In genomic region chr12:6905414-6906040, GRCh38 we compare ENCODE assay signal across 10 cellular contexts. TPM values are rescaled to one million over a fixed set of nuclear protein-coding genes. Genes with fewer than 3 reads are reported as not detected.
DNase-seq lines count a peak whose midpoint lies in the region; ATAC-seq, FAIRE-seq and TF ChIP-seq lines count a peak whose summit lies in the region.
"Had no signal": no experiment of that assay in that cellular context is flagged by ENCODE, and none has a peak within 500 bp of the region (broad histone marks: within the 10 kb centered on the region; RNA-seq: fewer than 3 reads in every experiment).

No MANE protein-coding gene starts in this region.

- CTCF ChIA-PET in HepG2 (lab: Yijun Ruan, JAX; ENCODE audit: low intra/inter-chr PET ratio, low total read pairs): no interaction called here

- POLR2A ChIA-PET in HepG2 (lab: Yijun Ruan, JAX): interaction anchor here (0.9 to 2.2 kb wide), 6 partner anchors 8 to 202 kb away, joined by 3 to 10 read pairs (median 5); partner anchors contain the start of genes ENO2, SPSB2, TPI1 and USP5

- H3K36me3 ChIP-seq in HepG2 (replicated peaks in 1 of 2; ENCODE audit: control insufficient read depth in 1 of 2, insufficient read depth in 2 of 2, low read length in 2 of 2): no peaks in the 10 kb centered on the region
- H3K36me3 ChIP-seq in right lobe of liver: no peaks in the 10 kb centered on the region
- no peaks in the 10 kb centered on the region for H3K36me3 ChIP-seq in mucosa of rectum (ENCODE audit: control insufficient read depth in 2 of 2, insufficient read depth in 2 of 2, low read length in 2 of 2)
- H3K36me3 ChIP-seq: adrenal gland had no signal

- no peaks in the 10 kb centered on the region for H3K9me3 ChIP-seq in HepG2 (ENCODE audit: low read length)
- H3K9me3 ChIP-seq in right lobe of liver: no peaks in the 10 kb centered on the region
- no peaks in the 10 kb centered on the region for H3K9me3 ChIP-seq in mucosa of rectum (ENCODE audit: control insufficient read depth in 2 of 2, low read length in 2 of 2)
- H3K9me3 ChIP-seq: adrenal gland had no signal

- no peaks in the 10 kb centered on the region for H3K27me3 ChIP-seq in HepG2 (ENCODE audit: control insufficient read depth in 1 of 2, insufficient read depth in 2 of 2, low read length in 2 of 2)
- no peaks in the 10 kb centered on the region for H3K27me3 ChIP-seq in right lobe of liver
- H3K27me3 ChIP-seq in mucosa of rectum (ENCODE audit: control insufficient read depth in 2 of 2, insufficient read depth in 2 of 2, low read length in 2 of 2): no peaks in the 10 kb centered on the region
- H3K27me3 ChIP-seq: adrenal gland had no signal

- no peak overlapping the region for H2AFZ ChIP-seq in HepG2 (ENCODE audit: low read length)

- no peaks in the 10 kb centered on the region for H4K20me1 ChIP-seq in HepG2 (ENCODE audit: insufficient read depth, low read length)

- intact Hi-C loops in HepG2 (cut with micrococcal nuclease; ENCODE audit: unreplicated experiment) (no loop called here), right lobe of liver (cut with DNase I) (no loop called here)

- no peak for DNase-seq in HepG2 (ENCODE audit: low spot score)
- no peak for DNase-seq in right lobe of liver
- no peak for DNase-seq in caudate nucleus (lab: John Stamatoyannopoulos, UW)
- no peak for DNase-seq in NCI-H1436 treated with DMSO at 0.1 percent for 48 hours (lab: John Stamatoyannopoulos, UW)
- DNase-seq in NCI-H510A (lab: John Stamatoyannopoulos, UW): no peak
- DNase-seq: adrenal gland had no signal

- TF ChIP-seq RAD21 in HepG2 (CRISPR knock-in tag; IDR thresholded peaks at IDR 0.05): no peak

- peak overlapping the region; percentile 69 for H3K27ac ChIP-seq in HepG2 (ENCODE audit: extremely low read length, insufficient read depth, low read length)
- no peak overlapping the region for H3K27ac ChIP-seq in right lobe of liver
- peak overlapping the region; percentile 88 for H3K27ac ChIP-seq in caudate nucleus (ENCODE audit: low read depth, low read length)
- H3K27ac ChIP-seq in mucosa of rectum (ENCODE audit: low read depth in 2 of 2, low read length in 2 of 2): peak overlapping the region in 1 of 2 donors; percentile 79

- WGBS in HepG2 (ENCODE audit: low lambda C conversion rate): 57% methylated on average over 5 of the region's 5 CpGs
- WGBS in right lobe of liver (ENCODE audit: insufficient coverage, low coverage, low lambda C conversion rate, missing lambda C conversion rate): 58% methylated on average over 4 of the region's 5 CpGs

- no peak for FAIRE-seq in HepG2 (lab: Jason Lieb, UNC)

- in situ Hi-C loops in HepG2 (cut with HindIII; ENCODE audit: extremely low pct_ligation_motif_present, low pct_unique_long_range_greater_than_20kb): no loop called here

- H3K4me3 ChIP-seq in HepG2 (replicated peaks in 1 of 3; ENCODE audit: insufficient read depth in 1 of 3, low read depth in 2 of 3, low read length in 3 of 3) (peak overlapping the region; percentile 78 to 88 (median 83); a peak in 4 of 6 replicates), right lobe of liver (peak overlapping the region in 1 of 3 donors; percentile 59), mucosa of rectum (ENCODE audit: low read length in 2 of 2) (peak overlapping the region; percentile 92 to 97)

- H3K79me2 ChIP-seq in HepG2 (ENCODE audit: insufficient read depth, low read length): no peaks in the 10 kb centered on the region

- H3K9ac ChIP-seq in HepG2 (ENCODE audit: insufficient read depth, low read depth, low read length) (peak overlapping the region; percentile 81), mucosa of rectum (ENCODE audit: low read depth in 1 of 2, low read length in 2 of 2) (peak overlapping the region in 1 of 2 donors; percentile 93)

- TF ChIP-seq CTCF in HepG2 (CRISPR knock-in tag; IDR thresholded peaks at IDR 0.05) (no peak), right lobe of liver (IDR thresholded peaks at IDR 0.05) (no peak)

- H3K4me2 ChIP-seq in HepG2 (ENCODE audit: low read depth, low read length): peak overlapping the region; percentile 96

- H3K4me1 ChIP-seq in HepG2 (ENCODE audit: insufficient read depth, low read length): peaks cover 50% of the 10 kb centered on the region
- H3K4me1 ChIP-seq in right lobe of liver: no peaks in the 10 kb centered on the region
- H3K4me1 ChIP-seq in mucosa of rectum (ENCODE audit: control insufficient read depth in 2 of 2, insufficient read depth in 2 of 2, low read length in 2 of 2): peaks cover 10 to 13% of the 10 kb centered on the region in 2 donors

- ATAC-seq in HepG2 (no peak), right lobe of liver (no peak), GM18861 (IDR thresholded peaks at IDR 0.05; ENCODE audit: unreplicated experiment) (no peak), HG03097 (IDR thresholded peaks at IDR 0.05; ENCODE audit: low FRiP score, unreplicated experiment) (no peak)

- BruUV-seq in HepG2 (replicated peaks; lab: Mats Ljungman, UMichigan): no TSS peak

- TF ChIP-seq EP300 in HepG2 (IDR thresholded peaks at IDR 0.05; ENCODE audit: low read depth in 2 of 2, low read length in 2 of 2): no peak
- no peak for TF ChIP-seq EP300 in HepG2 (CRISPR knock-in tag; IDR thresholded peaks at IDR 0.05; ENCODE audit: borderline replicate concordance)

- TF ChIP-seq POLR2A in HepG2 (IDR thresholded peaks at IDR 0.05; ENCODE audit: insufficient read depth in 1 of 2, low read depth in 2 of 2, low read length in 2 of 2) (0 out of 4 replicates have a peak, but pooled peaks of 1 of the 2 experiments have one; percentile 1), right lobe of liver (IDR thresholded peaks at IDR 0.05) (no peak)

RNA-seq across cellular contexts. Expression of gene LRRC23, which starts 0.9 kb away (rescaled TPM):
- total RNA-seq in HepG2 (2016; rRNA removed; fragmentation: Illumina TruSeq; extraction: Trizol) (6.0 and 6.7 TPM in 2 replicates), right lobe of liver (1 to 10 TPM in 5 of 6 experiments, under 1 TPM in 1; 0.93 to 4.3 (median 2.6) TPM)
- 2.5 and 3.3 TPM in 2 replicates for total RNA-seq in HepG2 (2016; cell fraction: cytosol; rRNA removed; fragmentation: Illumina TruSeq; extraction: Trizol; ENCODE audit: low read depth)
- 5.1 and 7.7 TPM in 2 replicates for total RNA-seq in HepG2 (2016; cell fraction: insoluble cytoplasmic fraction; rRNA removed; fragmentation: Illumina TruSeq; extraction: Trizol)
- 5.0 and 6.0 TPM in 2 replicates for total RNA-seq in HepG2 (2016; cell fraction: membrane; rRNA removed; fragmentation: Illumina TruSeq; extraction: Trizol)
- total RNA-seq in HepG2 (2016; cell fraction: nucleus; rRNA removed; fragmentation: Illumina TruSeq; extraction: Trizol): 4.0 and 5.4 TPM in 2 replicates
- polyA plus RNA-seq in HepG2 (2011; rRNA removed): 6.2 and 7.8 TPM in 2 replicates
- polyA plus RNA-seq in HepG2 (2011; cell fraction: cytosol; rRNA removed): 5.2 TPM in 2 replicates
- 14.3 and 20.8 TPM in 2 replicates for polyA plus RNA-seq in HepG2 (2011; cell fraction: nucleus; rRNA removed)
- polyA plus RNA-seq in HepG2 (2012): 5.3 and 6.9 TPM in 2 replicates
- polyA plus RNA-seq in HepG2 (2016; cell fraction: cytosol; fragmentation: Illumina TruSeq; extraction: Trizol; ENCODE audit: low read depth): 3.0 and 3.1 TPM in 2 replicates
- polyA plus RNA-seq in HepG2 (2016; cell fraction: insoluble cytoplasmic fraction; fragmentation: Illumina TruSeq; extraction: Trizol; ENCODE audit: low read depth): 6.4 and 8.2 TPM in 2 replicates
- polyA plus RNA-seq in HepG2 (2016; cell fraction: membrane; fragmentation: Illumina TruSeq; extraction: Trizol; ENCODE audit: low read depth): 5.2 TPM in 2 replicates
- 7.8 and 11.0 TPM in 2 replicates for polyA plus RNA-seq in HepG2 (2016; cell fraction: nucleus; fragmentation: Illumina TruSeq; extraction: Trizol; ENCODE audit: insufficient read depth, low read depth)
- 5.6 and 8.7 TPM in 2 replicates for polyA minus RNA-seq in HepG2 (2011; rRNA and poly(A)+ RNA removed; ENCODE audit: low replicate concordance)
- polyA minus RNA-seq in HepG2 (2011; cell fraction: cytosol; rRNA and poly(A)+ RNA removed): 1.3 and 2.2 TPM in 2 replicates
- polyA minus RNA-seq in HepG2 (2011; cell fraction: nucleus; rRNA and poly(A)+ RNA removed): 9.1 and 14.9 TPM in 2 replicates

RNA-seq across cellular contexts. Expression of gene ENO2, which starts 8.9 kb away (rescaled TPM):
- total RNA-seq in HepG2 (2016; rRNA removed; fragmentation: Illumina TruSeq; extraction: Trizol) (15.9 and 19.3 TPM in 2 replicates), right lobe of liver (1 to 10 TPM; 1.1 to 9.3 (median 2.0) TPM)
- 5.8 and 6.3 TPM in 2 replicates for total RNA-seq in HepG2 (2016; cell fraction: cytosol; rRNA removed; fragmentation: Illumina TruSeq; extraction: Trizol; ENCODE audit: low read depth)
- total RNA-seq in HepG2 (2016; cell fraction: insoluble cytoplasmic fraction; rRNA removed; fragmentation: Illumina TruSeq; extraction: Trizol): 12.7 and 19.8 TPM in 2 replicates
- total RNA-seq in HepG2 (2016; cell fraction: membrane; rRNA removed; fragmentation: Illumina TruSeq; extraction: Trizol): 7.9 and 8.5 TPM in 2 replicates
- total RNA-seq in HepG2 (2016; cell fraction: nucleus; rRNA removed; fragmentation: Illumina TruSeq; extraction: Trizol): 21.7 and 25.4 TPM in 2 replicates
- polyA plus RNA-seq in HepG2 (2011; rRNA removed): 136 and 144 TPM in 2 replicates
- 105 and 112 TPM in 2 replicates for polyA plus RNA-seq in HepG2 (2011; cell fraction: cytosol; rRNA removed)
- polyA plus RNA-seq in HepG2 (2011; cell fraction: nucleus; rRNA removed): 451 and 486 TPM in 2 replicates
- 102 and 116 TPM in 2 replicates for polyA plus RNA-seq in HepG2 (2012)
- polyA plus RNA-seq in HepG2 (2016; cell fraction: cytosol; fragmentation: Illumina TruSeq; extraction: Trizol; ENCODE audit: low read depth): 3.6 and 3.8 TPM in 2 replicates
- 18.2 and 20.1 TPM in 2 replicates for polyA plus RNA-seq in HepG2 (2016; cell fraction: insoluble cytoplasmic fraction; fragmentation: Illumina TruSeq; extraction: Trizol; ENCODE audit: low read depth)
- 7.1 and 7.2 TPM in 2 replicates for polyA plus RNA-seq in HepG2 (2016; cell fraction: membrane; fragmentation: Illumina TruSeq; extraction: Trizol; ENCODE audit: low read depth)
- polyA plus RNA-seq in HepG2 (2016; cell fraction: nucleus; fragmentation: Illumina TruSeq; extraction: Trizol; ENCODE audit: insufficient read depth, low read depth): 89.6 and 99.9 TPM in 2 replicates
- polyA minus RNA-seq in HepG2 (2011; rRNA and poly(A)+ RNA removed; ENCODE audit: low replicate concordance): 23.5 and 92.8 TPM in 2 replicates
- 35.6 and 39.9 TPM in 2 replicates for polyA minus RNA-seq in HepG2 (2011; cell fraction: cytosol; rRNA and poly(A)+ RNA removed)
- polyA minus RNA-seq in HepG2 (2011; cell fraction: nucleus; rRNA and poly(A)+ RNA removed): 44.7 and 52.6 TPM in 2 replicates

RNA-seq across cellular contexts. Expression of gene ATN1, which starts 22.2 kb away (rescaled TPM):
- total RNA-seq in HepG2 (2016; rRNA removed; fragmentation: Illumina TruSeq; extraction: Trizol) (2.1 TPM in 2 replicates), right lobe of liver (10 to 100 TPM in 5 of 6 experiments, 1 to 10 TPM in 1; 9.2 to 24.1 (median 16.8) TPM)
- 0.97 and 1.4 TPM in 2 replicates for total RNA-seq in HepG2 (2016; cell fraction: cytosol; rRNA removed; fragmentation: Illumina TruSeq; extraction: Trizol; ENCODE audit: low read depth)
- 1.8 and 2.3 TPM in 2 replicates for total RNA-seq in HepG2 (2016; cell fraction: insoluble cytoplasmic fraction; rRNA removed; fragmentation: Illumina TruSeq; extraction: Trizol)
- 3.1 and 3.4 TPM in 2 replicates for total RNA-seq in HepG2 (2016; cell fraction: membrane; rRNA removed; fragmentation: Illumina TruSeq; extraction: Trizol)
- 3.3 and 4.6 TPM in 2 replicates for total RNA-seq in HepG2 (2016; cell fraction: nucleus; rRNA removed; fragmentation: Illumina TruSeq; extraction: Trizol)
- 8.6 and 10.7 TPM in 2 replicates for polyA plus RNA-seq in HepG2 (2011; rRNA removed)
- 3.5 and 4.5 TPM in 2 replicates for polyA plus RNA-seq in HepG2 (2011; cell fraction: cytosol; rRNA removed)
- polyA plus RNA-seq in HepG2 (2011; cell fraction: nucleus; rRNA removed): 50.2 and 56.9 TPM in 2 replicates
- polyA plus RNA-seq in HepG2 (2012): 20.6 and 31.4 TPM in 2 replicates
- polyA plus RNA-seq in HepG2 (2016; cell fraction: cytosol; fragmentation: Illumina TruSeq; extraction: Trizol; ENCODE audit: low read depth): 8.7 and 9.0 TPM in 2 replicates
- polyA plus RNA-seq in HepG2 (2016; cell fraction: insoluble cytoplasmic fraction; fragmentation: Illumina TruSeq; extraction: Trizol; ENCODE audit: low read depth): 13.6 and 21.5 TPM in 2 replicates
- polyA plus RNA-seq in HepG2 (2016; cell fraction: membrane; fragmentation: Illumina TruSeq; extraction: Trizol; ENCODE audit: low read depth): 11.0 and 15.3 TPM in 2 replicates
- polyA plus RNA-seq in HepG2 (2016; cell fraction: nucleus; fragmentation: Illumina TruSeq; extraction: Trizol; ENCODE audit: insufficient read depth, low read depth): 41.0 and 44.9 TPM in 2 replicates
- 13.5 and 19.8 TPM in 2 replicates for polyA minus RNA-seq in HepG2 (2011; rRNA and poly(A)+ RNA removed; ENCODE audit: low replicate concordance)
- 10.4 and 11.3 TPM in 2 replicates for polyA minus RNA-seq in HepG2 (2011; cell fraction: cytosol; rRNA and poly(A)+ RNA removed)
- 11.7 and 14.7 TPM in 2 replicates for polyA minus RNA-seq in HepG2 (2011; cell fraction: nucleus; rRNA and poly(A)+ RNA removed)

RNA-seq across cellular contexts. Expression of gene SPSB2, which starts 32.4 kb away (rescaled TPM):
- total RNA-seq in HepG2 (2016; rRNA removed; fragmentation: Illumina TruSeq; extraction: Trizol) (4.0 and 6.2 TPM in 2 replicates), right lobe of liver (1 to 10 TPM; 1.7 to 5.3 (median 3.6) TPM)
- total RNA-seq in HepG2 (2016; cell fraction: cytosol; rRNA removed; fragmentation: Illumina TruSeq; extraction: Trizol; ENCODE audit: low read depth): 2.5 and 2.9 TPM in 2 replicates
- 4.0 and 5.3 TPM in 2 replicates for total RNA-seq in HepG2 (2016; cell fraction: insoluble cytoplasmic fraction; rRNA removed; fragmentation: Illumina TruSeq; extraction: Trizol)
- total RNA-seq in HepG2 (2016; cell fraction: membrane; rRNA removed; fragmentation: Illumina TruSeq; extraction: Trizol): 3.2 and 4.9 TPM in 2 replicates
- 4.0 and 4.3 TPM in 2 replicates for total RNA-seq in HepG2 (2016; cell fraction: nucleus; rRNA removed; fragmentation: Illumina TruSeq; extraction: Trizol)
- 1.9 and 2.0 TPM in 2 replicates for polyA plus RNA-seq in HepG2 (2011; rRNA removed)
- 1.8 and 2.4 TPM in 2 replicates for polyA plus RNA-seq in HepG2 (2011; cell fraction: cytosol; rRNA removed)
- polyA plus RNA-seq in HepG2 (2011; cell fraction: nucleus; rRNA removed): 2.1 and 2.8 TPM in 2 replicates
- polyA plus RNA-seq in HepG2 (2012): 1.7 and 2.0 TPM in 2 replicates
- polyA plus RNA-seq in HepG2 (2016; cell fraction: cytosol; fragmentation: Illumina TruSeq; extraction: Trizol; ENCODE audit: low read depth): 2.0 and 2.2 TPM in 2 replicates
- polyA plus RNA-seq in HepG2 (2016; cell fraction: insoluble cytoplasmic fraction; fragmentation: Illumina TruSeq; extraction: Trizol; ENCODE audit: low read depth): 4.2 and 5.3 TPM in 2 replicates
- 2.5 and 2.9 TPM in 2 replicates for polyA plus RNA-seq in HepG2 (2016; cell fraction: membrane; fragmentation: Illumina TruSeq; extraction: Trizol; ENCODE audit: low read depth)
- polyA plus RNA-seq in HepG2 (2016; cell fraction: nucleus; fragmentation: Illumina TruSeq; extraction: Trizol; ENCODE audit: insufficient read depth, low read depth): 7.1 and 7.6 TPM in 2 replicates
- 2.3 and 4.3 TPM in 2 replicates for polyA minus RNA-seq in HepG2 (2011; rRNA and poly(A)+ RNA removed; ENCODE audit: low replicate concordance)
- polyA minus RNA-seq in HepG2 (2011; cell fraction: cytosol; rRNA and poly(A)+ RNA removed): 0.97 TPM in 1 of 2 replicates, not detected in the other
- polyA minus RNA-seq in HepG2 (2011; cell fraction: nucleus; rRNA and poly(A)+ RNA removed): 1.7 and 4.4 TPM in 2 replicates

RNA-seq across cellular contexts. Expression of gene RNU7-1, which starts 38.1 kb away (rescaled TPM):
- total RNA-seq in HepG2 (2016; rRNA removed; fragmentation: Illumina TruSeq; extraction: Trizol): not detected in 2 replicates
- total RNA-seq in HepG2 (2016; cell fraction: cytosol; rRNA removed; fragmentation: Illumina TruSeq; extraction: Trizol; ENCODE audit: low read depth): not detected in 2 replicates
- not detected in 2 replicates for total RNA-seq in HepG2 (2016; cell fraction: insoluble cytoplasmic fraction; rRNA removed; fragmentation: Illumina TruSeq; extraction: Trizol)
- total RNA-seq in HepG2 (2016; cell fraction: membrane; rRNA removed; fragmentation: Illumina TruSeq; extraction: Trizol): not detected in 2 replicates
- not detected in 2 replicates for total RNA-seq in HepG2 (2016; cell fraction: nucleus; rRNA removed; fragmentation: Illumina TruSeq; extraction: Trizol)
- polyA plus RNA-seq in HepG2 (2011; rRNA removed): not detected in 2 replicates
- polyA plus RNA-seq in HepG2 (2011; cell fraction: cytosol; rRNA removed): not detected in 2 replicates
- polyA plus RNA-seq in HepG2 (2011; cell fraction: nucleus; rRNA removed): not detected in 2 replicates
- not detected in 2 replicates for polyA plus RNA-seq in HepG2 (2012)
- polyA plus RNA-seq in HepG2 (2016; cell fraction: cytosol; fragmentation: Illumina TruSeq; extraction: Trizol; ENCODE audit: low read depth): not detected in 2 replicates
- not detected in 2 replicates for polyA plus RNA-seq in HepG2 (2016; cell fraction: insoluble cytoplasmic fraction; fragmentation: Illumina TruSeq; extraction: Trizol; ENCODE audit: low read depth)
- polyA plus RNA-seq in HepG2 (2016; cell fraction: membrane; fragmentation: Illumina TruSeq; extraction: Trizol; ENCODE audit: low read depth): not detected in 2 replicates
- polyA plus RNA-seq in HepG2 (2016; cell fraction: nucleus; fragmentation: Illumina TruSeq; extraction: Trizol; ENCODE audit: insufficient read depth, low read depth): not detected in 2 replicates
- not detected in 2 replicates for polyA minus RNA-seq in HepG2 (2011; rRNA and poly(A)+ RNA removed; ENCODE audit: low replicate concordance)
- not detected in 2 replicates for polyA minus RNA-seq in HepG2 (2011; cell fraction: cytosol; rRNA and poly(A)+ RNA removed)
- not detected in 2 replicates for polyA minus RNA-seq in HepG2 (2011; cell fraction: nucleus; rRNA and poly(A)+ RNA removed)
- total RNA-seq in right lobe of liver: not detected
- total RNA-seq: adrenal gland, NCI-H460 had no signal
- polyA plus RNA-seq: adrenal gland had no signal

Comparison
In these comparisons a context has a peak if more than half of its experiments do, and no peak if none do; other contexts are left out.
1. H3K27ac ChIP-seq: peak in HepG2 (single experiment) and caudate nucleus (single experiment); none in right lobe of liver (0 of 3).